Comparison of ENCODE assay signal across 9 cellular contexts in genomic region chr17:73430848-73431247, GRCh38.
A peak's percentile ranks its signal among the peaks of the same experiment; 100 is the strongest.
DNase-seq lines count a peak whose midpoint lies in the region; ATAC-seq, FAIRE-seq and TF ChIP-seq lines count a peak whose summit lies in the region.
"Had no signal": no experiment of that assay in that cellular context is flagged by ENCODE, and none has a peak within 500 bp of the region (broad histone marks: within the 10 kb centered on the region; RNA-seq: fewer than 3 reads in every experiment).

No MANE protein-coding gene starts in this region.

- no peaks in the 10 kb centered on the region for H4K20me1 ChIP-seq in Karpas-422 (ENCODE audit: insufficient read depth, low read depth, low read length)

- peaks cover 14% of the 10 kb centered on the region for H3K4me1 Mint-ChIP-seq in CD4-positive, alpha-beta T cell (ENCODE audit: low read depth)

- peak in 1 of 10 experiments; percentile 4 for DNase-seq in CD4-positive, alpha-beta T cell
- DNase-seq in Karpas-422 (peak; percentile 64), NOMO-1 treated with DMSO at 0.1 percent for 48 hours (lab: John Stamatoyannopoulos, UW; ENCODE audit: unreplicated experiment) (peak; percentile 82), choroid plexus epithelial cell (ENCODE audit: low read depth) (peak; percentile 23), GM12892 (ENCODE audit: insufficient read length) (no peak), gastrocnemius medialis (no peak)

- no peak for TF ChIP-seq CTCF in CD4-positive, alpha-beta T cell (IDR thresholded peaks at IDR 0.05)
- TF ChIP-seq CTCF in choroid plexus epithelial cell (conservative IDR thresholded peaks at IDR 0.05; ENCODE audit: low read depth, low read length) (no peak), gastrocnemius medialis (IDR thresholded peaks at IDR 0.05 in 4 of 5, conservative IDR thresholded peaks at IDR 0.05 in 1 of 5) (no peak)

- in situ Hi-C loops in gastrocnemius medialis (cut with MboI; ENCODE audit: low sequenced_read_pairs in 4 of 4), result loop anchor here in 3 of 4 donors (10.0 to 25.0 kb wide), 3 partner anchors 181 to 731 kb away; no protein-coding TSS in a partner anchor

- peak; percentile 33 for ATAC-seq in CD4-positive, alpha-beta T cell (ENCODE audit: poor library complexity)
- ATAC-seq in HG03159 (IDR thresholded peaks at IDR 0.05; ENCODE audit: unreplicated experiment) (no peak), GM19397 (IDR thresholded peaks at IDR 0.05; ENCODE audit: unreplicated experiment) (no peak), gastrocnemius medialis (no peak)

- H3K4me3 ChIP-seq in Karpas-422 (ENCODE audit: low read length), result no peak overlapping the region
- H3K4me3 ChIP-seq in choroid plexus epithelial cell (ENCODE audit: low read depth, low read length), result no peak overlapping the region
- H3K4me3 ChIP-seq in gastrocnemius medialis, result no peak overlapping the region

- FAIRE-seq in GM12892 (lab: Jason Lieb, UNC), result no peak
- FAIRE-seq: islet of Langerhans had no signal

- CTCF ChIA-PET in CD4-positive, alpha-beta T cell (lab: Charles Lee), result interaction anchor here (2.8 kb wide), 1 partner anchor 280 kb away, joined by 22 read pairs; no protein-coding TSS in a partner anchor

- POLR2A ChIA-PET in CD4-positive, alpha-beta T cell (lab: Charles Lee), result interaction anchor here (2.6 kb wide), 1 partner anchor 161 kb away, joined by 13 read pairs; no protein-coding TSS in a partner anchor

- H3K4me3 Mint-ChIP-seq in CD4-positive, alpha-beta T cell, result no peak overlapping the region

- H3K79me2 ChIP-seq in Karpas-422 (ENCODE audit: low read length), result no peaks in the 10 kb centered on the region

- no peaks in the 10 kb centered on the region for H3K36me3 ChIP-seq in Karpas-422 (ENCODE audit: insufficient read depth, low read length)
- no peaks in the 10 kb centered on the region for H3K36me3 ChIP-seq in gastrocnemius medialis

- peaks cover 4% of the 10 kb centered on the region for H3K36me3 Mint-ChIP-seq in CD4-positive, alpha-beta T cell (ENCODE audit: low read depth)

- H3K4me1 ChIP-seq in Karpas-422 (ENCODE audit: low read length) (no peaks in the 10 kb centered on the region), gastrocnemius medialis (no peaks in the 10 kb centered on the region)

- H3K27me3 Mint-ChIP-seq in CD4-positive, alpha-beta T cell, result no peaks in the 10 kb centered on the region

- no peaks in the 10 kb centered on the region for H3K9me3 Mint-ChIP-seq in CD4-positive, alpha-beta T cell

- H3K9me3 ChIP-seq in CD4-positive, alpha-beta T cell (ENCODE audit: control insufficient read depth, low read length), result no peaks in the 10 kb centered on the region
- H3K9me3 ChIP-seq in Karpas-422 (ENCODE audit: low read length) (no peaks in the 10 kb centered on the region), gastrocnemius medialis (no peaks in the 10 kb centered on the region)

- intact Hi-C loops in CD4-positive, alpha-beta T cell (cut with DNase I, micrococcal nuclease), result loop anchor here in 1 of 2 experiments (5.0 kb wide), 1 partner anchor 161 kb away; no protein-coding TSS in a partner anchor
- intact Hi-C loops in gastrocnemius medialis (cut with DNase I; ENCODE audit: low total_unique reads), result no loop called here

- no peaks in the 10 kb centered on the region for H3K9me2 ChIP-seq in Karpas-422 (replicated peaks; ENCODE audit: insufficient read depth, low read length)

- no peaks in the 10 kb centered on the region for H3K27me3 ChIP-seq in CD4-positive, alpha-beta T cell (ENCODE audit: control insufficient read depth, insufficient read depth, low read length)
- H3K27me3 ChIP-seq in Karpas-422 (ENCODE audit: low read length) (no peaks in the 10 kb centered on the region), gastrocnemius medialis (no peaks in the 10 kb centered on the region)

- TF ChIP-seq POLR2A in GM12892 (IDR thresholded peaks at IDR 0.05; ENCODE audit: low read depth, low read length), result no peak
- TF ChIP-seq POLR2A in gastrocnemius medialis (IDR thresholded peaks at IDR 0.05), result no peak

- H3K27ac ChIP-seq in CD4-positive, alpha-beta T cell (ENCODE audit: low read depth, low read length), result no peak overlapping the region
- H3K27ac ChIP-seq in Karpas-422 (ENCODE audit: low read length) (no peak overlapping the region), gastrocnemius medialis (no peak overlapping the region)

- no peak overlapping the region for H3K9ac ChIP-seq in Karpas-422 (ENCODE audit: low read length)

- H3K27ac Mint-ChIP-seq in CD4-positive, alpha-beta T cell, result peak overlapping the region; percentile 35

- H2AFZ ChIP-seq in Karpas-422 (ENCODE audit: low read length), result no peak overlapping the region

- H3K4me2 ChIP-seq in Karpas-422 (ENCODE audit: low read depth, low read length, poor library complexity, severe bottlenecking), result no peak overlapping the region

Comparison
In these comparisons a context has a peak if more than half of its experiments do, and no peak if none do; other contexts are left out.
1. DNase-seq: peak in Karpas-422 (single experiment), NOMO-1 treated with DMSO at 0.1 percent for 48 hours (single experiment) and choroid plexus epithelial cell (single experiment); none in GM12892 (single experiment) and gastrocnemius medialis (0 of 2).